ENCODE assay signal across 1 cellular context in the genomic region with DNA sequence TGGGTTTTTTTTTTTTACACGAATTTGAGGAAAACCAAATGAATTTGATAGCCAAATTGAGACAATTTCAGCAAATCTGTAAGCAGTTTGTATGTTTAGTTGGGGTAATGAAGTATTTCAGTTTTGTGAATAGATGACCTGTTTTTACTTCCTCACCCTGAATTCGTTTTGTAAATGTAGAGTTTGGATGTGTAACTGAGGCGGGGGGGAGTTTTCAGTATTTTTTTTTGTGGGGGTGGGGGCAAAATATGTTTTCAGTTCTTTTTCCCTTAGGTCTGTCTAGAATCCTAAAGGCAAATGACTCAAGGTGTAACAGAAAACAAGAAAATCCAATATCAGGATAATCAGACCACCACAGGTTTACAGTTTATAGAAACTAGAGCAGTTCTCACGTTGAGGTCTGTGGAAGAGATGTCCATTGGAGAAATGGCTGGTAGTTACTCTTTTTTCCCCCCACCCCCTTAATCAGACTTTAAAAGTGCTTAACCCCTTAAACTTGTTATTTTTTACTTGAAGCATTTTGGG.
TF ChIP-seq lines count a peak whose summit lies in the region.

No MANE protein-coding gene starts in this region.

TF ChIP-seq in H1, 55 proteins besides CTCF, POLR2A, EP300 and RAD21 (continued from another document):
- TF ChIP-seq SIRT6 (IDR thresholded peaks at IDR 0.05; ENCODE audit: low read length) (peak; percentile 74), CHD1 (IDR thresholded peaks at IDR 0.05; ENCODE audit: low read depth, low read length) (peak; percentile 76; the same call in 1 of the 2 replicates), ATF2 (IDR thresholded peaks at IDR 0.05; ENCODE audit: low read length) (0 out of 2 replicates have a peak, but pooled peaks have one; percentile 30), RFX5 (IDR thresholded peaks at IDR 0.05; ENCODE audit: borderline replicate concordance, low read depth, low read length) (no peak), SIN3A (conservative IDR thresholded peaks at IDR 0.05 in 1 of 2, IDR thresholded peaks at IDR 0.05 in 1 of 2; ENCODE audit: low read depth in 1 of 2, low read length in 2 of 2) (0 out of 4 replicates have a peak, but pooled peaks of 1 of the 2 experiments have one; percentile 13)
